ENCODE assay signal across 8 cellular contexts in genomic region chr16:53433509-53433908, GRCh38. TPM values are rescaled to one million over a fixed set of nuclear protein-coding genes. Genes with fewer than 3 reads are reported as not detected.
DNase-seq lines count a peak whose midpoint lies in the region; ATAC-seq, FAIRE-seq and TF ChIP-seq lines count a peak whose summit lies in the region.

No MANE protein-coding gene starts in this region.

- H3K9ac ChIP-seq in mesendoderm (ENCODE audit: low read length), result no peak overlapping the region

- no peak overlapping the region for H3K4ac ChIP-seq in mesendoderm (ENCODE audit: low read depth, low read length)

- H3K4me1 Mint-ChIP-seq in brain, result peaks cover 36% of the 10 kb centered on the region

- H3K4me3 ChIP-seq in heart right ventricle (peak overlapping the region in 7 of 10 donors; percentile 74 to 100 (median 94)), right atrium auricular region (peak overlapping the region in 1 of 2 donors; percentile 98), mesendoderm (ENCODE audit: low read length) (no peak overlapping the region), A673 (ENCODE audit: low read depth, low read length, poor library complexity, severe bottlenecking) (no peak overlapping the region)

- peaks cover 11% of the 10 kb centered on the region for H3K27me3 Mint-ChIP-seq in brain

- no peak for TF ChIP-seq CTCF in heart right ventricle (IDR thresholded peaks at IDR 0.05)
- TF ChIP-seq CTCF in right atrium auricular region (IDR thresholded peaks at IDR 0.05), result no peak
- TF ChIP-seq CTCF in brain (conservative IDR thresholded peaks at IDR 0.05), result no peak
- no peak for TF ChIP-seq CTCF in A673 (conservative IDR thresholded peaks at IDR 0.05; ENCODE audit: low read depth, low read length)

- intact Hi-C loops in heart right ventricle (cut with DNase I), result loop anchor here in 1 of 10 donors (10.0 kb wide), 1 partner anchor 71 kb away; the partner anchor contains the start of gene AKTIP
- intact Hi-C loops in A673 (cut with micrococcal nuclease; ENCODE audit: unreplicated experiment), result no loop called here

- H4K8ac ChIP-seq in mesendoderm (ENCODE audit: low read depth, low read length), result no peak overlapping the region

- FAIRE-seq in urothelium cell line (lab: Jason Lieb, UNC), result no peak

- POLR2A ChIA-PET in A673 (lab: Charles Lee; ENCODE audit: low non-redundant PET), result no interaction called here

- DNase-seq in heart right ventricle, result no peak
- no peak for DNase-seq in right atrium auricular region (ENCODE audit: low spot score)
- peak; percentile 73 for DNase-seq in mesendoderm
- peak; percentile 5 for DNase-seq in urothelium cell line (ENCODE audit: low spot score)
- DNase-seq in A673 (ENCODE audit: low spot score), result no peak

- H4K5ac ChIP-seq in mesendoderm (ENCODE audit: low read length), result no peak overlapping the region

- H2BK120ac ChIP-seq in mesendoderm (ENCODE audit: low read depth, low read length), result no peak overlapping the region

- CTCF ChIA-PET in A673 (lab: Charles Lee), result interaction anchor here (1.6 kb wide), 1 partner anchor 18 kb away, joined by 4 read pairs; no protein-coding TSS in a partner anchor

- ATAC-seq in heart right ventricle, result no peak
- ATAC-seq in HG02678 (IDR thresholded peaks at IDR 0.05; ENCODE audit: unreplicated experiment), result no peak
- no peak for ATAC-seq in GM21447 (IDR thresholded peaks at IDR 0.05; ENCODE audit: unreplicated experiment)

- no peak overlapping the region for H3K4me2 ChIP-seq in mesendoderm (ENCODE audit: low read length)

- H3K27me3 ChIP-seq in heart right ventricle, result no peaks in the 10 kb centered on the region
- H3K27me3 ChIP-seq in right atrium auricular region, result no peaks in the 10 kb centered on the region
- no peaks in the 10 kb centered on the region for H3K27me3 ChIP-seq in mesendoderm (ENCODE audit: insufficient read depth, low read length, poor library complexity)
- no peaks in the 10 kb centered on the region for H3K27me3 ChIP-seq in A673 (replicated peaks; ENCODE audit: insufficient read depth, low read depth, low read length, poor library complexity)

- no peak overlapping the region for H2AK5ac ChIP-seq in mesendoderm (ENCODE audit: low read length)

- H3K23ac ChIP-seq in mesendoderm (ENCODE audit: low read length), result no peak overlapping the region

- peak overlapping the region; percentile 84 to 99 (median 90) for H3K4me3 Mint-ChIP-seq in brain

- peaks cover 0 to 3% (median 0%) of the 10 kb centered on the region in 9 donors for H3K36me3 ChIP-seq in heart right ventricle
- H3K36me3 ChIP-seq in right atrium auricular region, result no peaks in the 10 kb centered on the region
- no peaks in the 10 kb centered on the region for H3K36me3 ChIP-seq in mesendoderm (ENCODE audit: control insufficient read depth, insufficient read depth, low read length)
- no peaks in the 10 kb centered on the region for H3K36me3 ChIP-seq in A673 (ENCODE audit: insufficient read depth, low read length, poor library complexity, severe bottlenecking)

- peak overlapping the region in 6 of 10 donors; percentile 89 to 97 (median 94) for H3K27ac ChIP-seq in heart right ventricle
- H3K27ac ChIP-seq in right atrium auricular region, result peak overlapping the region in 1 of 2 donors; percentile 93
- no peak overlapping the region for H3K27ac ChIP-seq in mesendoderm (ENCODE audit: low read depth, low read length)
- H3K27ac ChIP-seq in A673 (ENCODE audit: low read depth, low read length, poor library complexity, severe bottlenecking), result no peak overlapping the region

- H3K56ac ChIP-seq in mesendoderm (ENCODE audit: low read length), result no peak overlapping the region

- peaks cover 0 to 14% (median 3%) of the 10 kb centered on the region in 5 experiments for H3K9me3 Mint-ChIP-seq in brain

- H2BK5ac ChIP-seq in mesendoderm (ENCODE audit: low read length), result no peak overlapping the region

- 82 to 84% methylated on average over 7 of the region's 7 CpGs for WGBS in heart right ventricle, 2 donors
- no CpG with 5 or more reads among the region's 7 CpGs for WGBS in mesendoderm (ENCODE audit: extremely low coverage, insufficient coverage, low lambda C conversion rate)

- peaks cover 0 to 24% (median 15%) of the 10 kb centered on the region in 9 donors for H3K4me1 ChIP-seq in heart right ventricle
- peaks cover 0 to 15% of the 10 kb centered on the region in 2 donors for H3K4me1 ChIP-seq in right atrium auricular region
- H3K4me1 ChIP-seq in mesendoderm (ENCODE audit: control insufficient read depth, low read depth, low read length), result peaks cover 3% of the 10 kb centered on the region
- H3K4me1 ChIP-seq in A673 (ENCODE audit: insufficient read depth, low read length, poor library complexity, severe bottlenecking), result peaks cover 7% of the 10 kb centered on the region

- peaks cover 13% of the 10 kb centered on the region for H3K79me2 ChIP-seq in mesendoderm (ENCODE audit: control insufficient read depth, insufficient read depth, low read length)

- H3K27ac Mint-ChIP-seq in brain, result peak overlapping the region; percentile 87 to 95 (median 90)

- no TSS peak for BruUV-seq in A673 (replicated peaks; lab: Mats Ljungman, UMichigan)

- H3K36me3 Mint-ChIP-seq in brain, result no peaks in the 10 kb centered on the region

- no peak overlapping the region for H3K18ac ChIP-seq in mesendoderm (ENCODE audit: low read length)

- peaks cover 6% of the 10 kb centered on the region for H3K79me1 ChIP-seq in mesendoderm (ENCODE audit: low read length)

- H3K9me3 ChIP-seq in heart right ventricle, result peaks cover 0 to 5% (median 0%) of the 10 kb centered on the region in 11 donors
- no peaks in the 10 kb centered on the region for H3K9me3 ChIP-seq in right atrium auricular region
- no peaks in the 10 kb centered on the region for H3K9me3 ChIP-seq in A673 (ENCODE audit: low read depth, low read length, poor library complexity, severe bottlenecking)

- H2BK15ac ChIP-seq in mesendoderm (replicated peaks; ENCODE audit: low read depth), result no peak overlapping the region

RNA-seq across cellular contexts. Expression of gene RBL2, which starts 0.8 kb away (rescaled TPM):
- total RNA-seq in heart right ventricle, result 10 to 100 TPM; 33.1 to 48.5 (median 35.1) TPM
- 10 to 100 TPM; 18.7 to 25.0 TPM for polyA plus RNA-seq in heart right ventricle
- total RNA-seq in right atrium auricular region, result 10 to 100 TPM; 40.8 to 44.1 TPM
- polyA plus RNA-seq in brain (ENCODE audit: insufficient read depth, low read depth, low replicate concordance), result 27.1 TPM
- polyA plus RNA-seq in mesendoderm (2013, experiment 1 of 2), result 6.2 TPM
- polyA plus RNA-seq in mesendoderm (2013, experiment 2 of 2), result 5.9 TPM
- 39.6 and 44.6 TPM in 2 replicates for total RNA-seq in A673 (2021)

Comparison
In these comparisons a context has a peak if more than half of its experiments do, and no peak if none do; other contexts are left out.
1. DNase-seq: peak in mesendoderm (single experiment) and urothelium cell line (single experiment); none in heart right ventricle (0 of 2), right atrium auricular region (single experiment) and A673 (single experiment).
2. H3K27ac ChIP-seq: peak in heart right ventricle (6 of 10); none in mesendoderm (single experiment) and A673 (single experiment).
3. H3K4me3 ChIP-seq: peak in heart right ventricle (7 of 10); none in mesendoderm (single experiment) and A673 (single experiment).